12 cellular contexts compared by ENCODE assay signal in the genomic region with DNA sequence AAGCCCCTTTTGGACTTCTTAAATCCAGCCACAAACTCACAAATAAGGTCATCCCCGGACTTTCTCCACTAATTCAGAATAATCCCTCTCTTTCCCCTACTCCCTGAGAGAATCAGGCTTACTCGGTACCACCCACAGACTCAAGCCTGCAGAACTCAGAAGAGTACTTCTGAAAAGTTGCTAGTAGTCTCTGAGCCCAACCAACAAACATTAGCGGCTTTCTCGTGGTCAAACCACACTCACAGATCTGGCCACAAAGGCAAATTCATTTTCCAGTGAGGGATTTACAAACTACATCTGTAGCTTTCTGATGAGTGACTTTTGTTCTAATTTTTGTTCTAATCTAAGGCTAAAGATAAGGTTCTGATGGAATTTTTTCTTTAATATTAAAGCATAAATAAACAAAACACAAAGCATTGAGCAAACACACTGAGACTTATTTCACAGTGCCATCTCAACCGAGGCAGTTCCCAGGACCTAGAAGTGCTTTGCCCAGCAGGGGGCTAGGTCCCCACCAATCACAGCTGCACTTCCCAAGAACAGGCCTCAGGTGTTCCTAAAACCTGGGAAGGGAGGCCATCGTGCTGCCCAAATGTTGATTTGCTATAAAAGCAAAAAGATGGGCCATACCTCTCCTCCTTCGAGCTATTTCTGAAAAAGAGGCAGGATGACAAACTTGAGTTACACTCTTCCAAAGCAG.
DNase-seq lines count a peak whose midpoint lies in the region; ATAC-seq and TF ChIP-seq lines count a peak whose summit lies in the region.
"Had no signal": no experiment of that assay in that cellular context is flagged by ENCODE, and none has a peak within 500 bp of the region (broad histone marks: within the 10 kb centered on the region; RNA-seq: fewer than 3 reads in every experiment).

No MANE protein-coding gene starts in this region.

- H3K9me3 Mint-ChIP-seq in WTC11: no peaks in the 10 kb centered on the region
- H3K9me3 Mint-ChIP-seq in mesothelial cell of epicardium: no peaks in the 10 kb centered on the region
- H3K9me3 Mint-ChIP-seq: activated naive CD4-positive, alpha-beta T cell treated with anti-CD3 and anti-CD28 coated beads, Interleukin-2, amount 10 ng/mL, durations not matched to agents 7 days and 5 days had no signal

- H3K4me3 Mint-ChIP-seq in WTC11: no peak overlapping the region
- H3K4me3 Mint-ChIP-seq in mesothelial cell of epicardium: no peak overlapping the region
- H3K4me3 Mint-ChIP-seq: activated naive CD4-positive, alpha-beta T cell treated with anti-CD3 and anti-CD28 coated beads, Interleukin-2, amount 10 ng/mL, durations not matched to agents 7 days and 5 days had no signal

- TF ChIP-seq CTCF in GM12875 (IDR thresholded peaks at IDR 0.05; ENCODE audit: borderline replicate concordance, insufficient read depth, low read depth, low read length) (peak; percentile 14; the same call in 1 of the 2 replicates), HFF-Myc (IDR thresholded peaks at IDR 0.05; ENCODE audit: low read depth, low read length, missing control alignments) (peak; percentile 36), WTC11 (IDR thresholded peaks at IDR 0.05) (no peak), mesothelial cell of epicardium (IDR thresholded peaks at IDR 0.05; ENCODE audit: unreplicated experiment) (no peak), mucosa of descending colon (IDR thresholded peaks at IDR 0.05) (no peak)

- DNase-seq in HFF-Myc (ENCODE audit: extremely low read depth, low read depth) (no peak), WTC11 (ENCODE audit: low spot score) (peak; percentile 20), mesothelial cell of epicardium (ENCODE audit: low spot score in 2 of 2, unreplicated experiment in 2 of 2) (no peak), mucosa of descending colon (no peak)
- no peak for DNase-seq in stimulated activated CD4-positive, alpha-beta T cell treated with anti-CD3 and anti-CD28 coated beads, Interleukin-4, amount 100 ng/mL, for 24 hours
- DNase-seq: activated naive CD4-positive, alpha-beta T cell treated with anti-CD3 and anti-CD28 coated beads, Interleukin-2, amount 10 ng/mL, durations not matched to agents 7 days and 5 days; hippocampal formation; NCI-H2171 treated with DMSO at 0.1 percent for 48 hours; SHP77 treated with DMSO at 0.1 percent for 48 hours; stimulated activated CD4-positive, alpha-beta T cell treated with anti-CD3 and anti-CD28 coated beads, Interleukin-12 subunit alpha, Interleukin-12 subunit beta, amount 100 ng/mL, for 4 hours had no signal

- H3K4me1 Mint-ChIP-seq in WTC11: 0 out of 2 replicates have a peak, but pooled peaks cover 8% of the 10 kb centered on the region
- peaks cover 64% of the 10 kb centered on the region for H3K4me1 Mint-ChIP-seq in mesothelial cell of epicardium
- H3K4me1 Mint-ChIP-seq: activated naive CD4-positive, alpha-beta T cell treated with anti-CD3 and anti-CD28 coated beads, Interleukin-2, amount 10 ng/mL, durations not matched to agents 7 days and 5 days had no signal

- H3K9me3 ChIP-seq in mucosa of descending colon: no peaks in the 10 kb centered on the region

- no peaks in the 10 kb centered on the region; the same call in 1 of the 2 replicates for H3K27me3 Mint-ChIP-seq in WTC11 (ENCODE audit: low read depth)
- no peaks in the 10 kb centered on the region for H3K27me3 Mint-ChIP-seq in mesothelial cell of epicardium (ENCODE audit: low read depth)

- H3K4me3 ChIP-seq in GM12875 (ENCODE audit: low read depth, low read length) (no peak overlapping the region), HFF-Myc (replicated peaks; ENCODE audit: low read depth, low read length) (no peak overlapping the region), mucosa of descending colon (no peak overlapping the region)

- intact Hi-C loops in mucosa of descending colon (cut with DNase I, micrococcal nuclease): loop anchor here in 1 of 2 donors (10.0 kb wide), 1 partner anchor 65 kb away; no protein-coding TSS in a partner anchor

- ATAC-seq in WTC11 (0 out of 2 replicates have a peak, but pooled peaks have one; percentile 26), mucosa of descending colon (no peak), GM19351 (IDR thresholded peaks at IDR 0.05; ENCODE audit: unreplicated experiment) (no peak)

- no peaks in the 10 kb centered on the region for H3K36me3 ChIP-seq in mucosa of descending colon (ENCODE audit: low read depth)

- POLR2A ChIA-PET in WTC11 (lab: Charles Lee): no interaction called here

- no peak overlapping the region for H3K27ac Mint-ChIP-seq in WTC11
- peak overlapping the region; percentile 54 for H3K27ac Mint-ChIP-seq in mesothelial cell of epicardium
- H3K27ac Mint-ChIP-seq: activated naive CD4-positive, alpha-beta T cell treated with anti-CD3 and anti-CD28 coated beads, Interleukin-2, amount 10 ng/mL, durations not matched to agents 7 days and 5 days had no signal

- H3K4me1 ChIP-seq in mucosa of descending colon (ENCODE audit: low read depth): no peaks in the 10 kb centered on the region

- CTCF ChIA-PET in WTC11 (lab: Charles Lee): no interaction called here

- H3K36me3 Mint-ChIP-seq in WTC11 (no peaks in the 10 kb centered on the region), mesothelial cell of epicardium (no peaks in the 10 kb centered on the region)
- H3K36me3 Mint-ChIP-seq: activated naive CD4-positive, alpha-beta T cell treated with anti-CD3 and anti-CD28 coated beads, Interleukin-2, amount 10 ng/mL, durations not matched to agents 7 days and 5 days had no signal

TF ChIP-seq in WTC11, 78 proteins besides CTCF, POLR2A, EP300 and RAD21 (continues in another document):
- TF ChIP-seq OVOL2 (CRISPR knock-in tag; IDR thresholded peaks at IDR 0.05; ENCODE audit: borderline replicate concordance) (no peak), TEAD4 (CRISPR knock-in tag; IDR thresholded peaks at IDR 0.05) (no peak), ETV6 (CRISPR knock-in tag; IDR thresholded peaks at IDR 0.05) (no peak), GRHL2 (CRISPR knock-in tag; IDR thresholded peaks at IDR 0.05; ENCODE audit: insufficient replicate concordance, severe bottlenecking) (no peak), CREM (CRISPR knock-in tag; IDR thresholded peaks at IDR 0.05) (no peak), MYBL2 (CRISPR knock-in tag; IDR thresholded peaks at IDR 0.05) (no peak), USF1 (CRISPR knock-in tag; IDR thresholded peaks at IDR 0.05) (no peak), NR2C2 (CRISPR knock-in tag; IDR thresholded peaks at IDR 0.05) (no peak), NFE2L1 (CRISPR knock-in tag; IDR thresholded peaks at IDR 0.05) (no peak), FOXP4 (CRISPR knock-in tag; IDR thresholded peaks at IDR 0.05) (no peak), ZNF219 (CRISPR knock-in tag; IDR thresholded peaks at IDR 0.05; ENCODE audit: borderline replicate concordance) (no peak), FOXK1 (CRISPR knock-in tag; IDR thresholded peaks at IDR 0.05) (no peak), EMX1 (CRISPR knock-in tag; IDR thresholded peaks at IDR 0.05) (no peak)
- TF ChIP-seq, protein P1, sequence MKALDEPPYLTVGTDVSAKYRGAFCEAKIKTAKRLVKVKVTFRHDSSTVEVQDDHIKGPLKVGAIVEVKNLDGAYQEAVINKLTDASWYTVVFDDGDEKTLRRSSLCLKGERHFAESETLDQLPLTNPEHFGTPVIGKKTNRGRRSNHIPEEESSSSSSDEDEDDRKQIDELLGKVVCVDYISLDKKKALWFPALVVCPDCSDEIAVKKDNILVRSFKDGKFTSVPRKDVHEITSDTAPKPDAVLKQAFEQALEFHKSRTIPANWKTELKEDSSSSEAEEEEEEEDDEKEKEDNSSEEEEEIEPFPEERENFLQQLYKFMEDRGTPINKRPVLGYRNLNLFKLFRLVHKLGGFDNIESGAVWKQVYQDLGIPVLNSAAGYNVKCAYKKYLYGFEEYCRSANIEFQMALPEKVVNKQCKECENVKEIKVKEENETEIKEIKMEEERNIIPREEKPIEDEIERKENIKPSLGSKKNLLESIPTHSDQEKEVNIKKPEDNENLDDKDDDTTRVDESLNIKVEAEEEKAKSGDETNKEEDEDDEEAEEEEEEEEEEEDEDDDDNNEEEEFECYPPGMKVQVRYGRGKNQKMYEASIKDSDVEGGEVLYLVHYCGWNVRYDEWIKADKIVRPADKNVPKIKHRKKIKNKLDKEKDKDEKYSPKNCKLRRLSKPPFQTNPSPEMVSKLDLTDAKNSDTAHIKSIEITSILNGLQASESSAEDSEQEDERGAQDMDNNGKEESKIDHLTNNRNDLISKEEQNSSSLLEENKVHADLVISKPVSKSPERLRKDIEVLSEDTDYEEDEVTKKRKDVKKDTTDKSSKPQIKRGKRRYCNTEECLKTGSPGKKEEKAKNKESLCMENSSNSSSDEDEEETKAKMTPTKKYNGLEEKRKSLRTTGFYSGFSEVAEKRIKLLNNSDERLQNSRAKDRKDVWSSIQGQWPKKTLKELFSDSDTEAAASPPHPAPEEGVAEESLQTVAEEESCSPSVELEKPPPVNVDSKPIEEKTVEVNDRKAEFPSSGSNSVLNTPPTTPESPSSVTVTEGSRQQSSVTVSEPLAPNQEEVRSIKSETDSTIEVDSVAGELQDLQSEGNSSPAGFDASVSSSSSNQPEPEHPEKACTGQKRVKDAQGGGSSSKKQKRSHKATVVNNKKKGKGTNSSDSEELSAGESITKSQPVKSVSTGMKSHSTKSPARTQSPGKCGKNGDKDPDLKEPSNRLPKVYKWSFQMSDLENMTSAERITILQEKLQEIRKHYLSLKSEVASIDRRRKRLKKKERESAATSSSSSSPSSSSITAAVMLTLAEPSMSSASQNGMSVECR (CRISPR knock-in tag; IDR thresholded peaks at IDR 0.05; ENCODE audit: borderline replicate concordance): no peak

Comparison
In these comparisons a context has a peak if more than half of its experiments do, and no peak if none do; other contexts are left out.
1. CTCF ChIP-seq: peak in GM12875 (single experiment) and HFF-Myc (single experiment); none in WTC11 (single experiment), mesothelial cell of epicardium (single experiment) and mucosa of descending colon (single experiment).